In genomic region chr4:89837385-89837995, GRCh38 we compare ENCODE assay signal across 8 cellular contexts. TPM values are rescaled to one million over a fixed set of nuclear protein-coding genes. Genes with fewer than 3 reads are reported as not detected.
DNase-seq lines count a peak whose midpoint lies in the region; ATAC-seq, FAIRE-seq and TF ChIP-seq lines count a peak whose summit lies in the region.

No MANE protein-coding gene starts in this region.

- CTCF ChIA-PET in HCT116 (lab: Charles Lee) = no interaction called here

- no peaks in the 10 kb centered on the region for H3F3A ChIP-seq in smooth muscle cell (ENCODE audit: low read depth)

- H3K4me2 ChIP-seq in HCT116 (ENCODE audit: low read length) (peak overlapping the region; percentile 84), keratinocyte (ENCODE audit: control insufficient read depth, extremely low read depth, insufficient read depth, low read depth, low read length) (peak overlapping the region; percentile 94), smooth muscle cell (peak overlapping the region; percentile 95)

- peak; percentile 89 for FAIRE-seq in D721Med (lab: Jason Lieb, UNC)
- peak; percentile 90 for FAIRE-seq in keratinocyte (lab: Jason Lieb, UNC)

- TF ChIP-seq POLR2A in HCT116 (IDR thresholded peaks at IDR 0.05; ENCODE audit: borderline replicate concordance, extremely low read depth, insufficient read depth, insufficient read length) = no peak

- no peak for TF ChIP-seq RAD21 in HCT116 (IDR thresholded peaks at IDR 0.05; ENCODE audit: low read depth)

- BruUV-seq in HCT116 (replicated peaks; lab: Mats Ljungman, UMichigan) = no TSS peak

- H3K4me1 ChIP-seq in HCT116 (ENCODE audit: control insufficient read depth in 1 of 2, insufficient read depth in 2 of 2, low read length in 2 of 2) (peaks cover 0 to 14% of the 10 kb centered on the region in 2 experiments; a peak in 1 of 4 replicates), keratinocyte (ENCODE audit: control insufficient read depth, extremely low read depth, insufficient read depth, low read length) (peaks cover 12% of the 10 kb centered on the region), smooth muscle cell (ENCODE audit: low read depth) (peaks cover 9% of the 10 kb centered on the region)

- no peaks in the 10 kb centered on the region for H3K9me3 ChIP-seq in HCT116 (ENCODE audit: control insufficient read depth in 1 of 2, insufficient read depth in 1 of 2, low read depth in 1 of 2, low read length in 2 of 2)
- no peaks in the 10 kb centered on the region for H3K9me3 ChIP-seq in keratinocyte (ENCODE audit: control insufficient read depth, low read depth, low read length)
- H3K9me3 ChIP-seq in smooth muscle cell (replicated peaks; ENCODE audit: low read depth) = no peaks in the 10 kb centered on the region

- H3K36me3 ChIP-seq in HCT116 (ENCODE audit: control insufficient read depth in 1 of 2, insufficient read depth in 2 of 2, low read length in 2 of 2) = no peaks in the 10 kb centered on the region
- H3K36me3 ChIP-seq in keratinocyte (ENCODE audit: control insufficient read depth in 2 of 2, extremely low read depth in 1 of 2, insufficient read depth in 2 of 2, low read length in 2 of 2) = peaks cover 0 to 4% of the 10 kb centered on the region in 2 experiments
- H3K36me3 ChIP-seq in smooth muscle cell (ENCODE audit: low read depth) = no peaks in the 10 kb centered on the region

- ATAC-seq in HCT116 = peak; percentile 79

- peak overlapping the region; percentile 47 to 60 for H3K4me3 ChIP-seq in HCT116 (replicated peaks in 1 of 2; ENCODE audit: low read depth in 1 of 2, low read length in 2 of 2)
- peak overlapping the region; percentile 58 for H3K4me3 ChIP-seq in choroid plexus epithelial cell (ENCODE audit: low read depth, low read length)
- peak overlapping the region; percentile 82 to 97 (median 87) for H3K4me3 ChIP-seq in keratinocyte (ENCODE audit: control insufficient read depth in 2 of 3, extremely low read depth in 1 of 3, insufficient read depth in 2 of 3, low read depth in 1 of 3, low read length in 3 of 3)
- H3K4me3 ChIP-seq in smooth muscle cell = peak overlapping the region; percentile 72

- H3K9me1 ChIP-seq in keratinocyte (ENCODE audit: control insufficient read depth, extremely low read depth, insufficient read depth, low read length) = no peaks in the 10 kb centered on the region

- TF ChIP-seq CTCF in D721Med (IDR thresholded peaks at IDR 0.05; ENCODE audit: insufficient read depth, missing control alignments) = peak; percentile 32
- TF ChIP-seq CTCF in HCT116 (IDR thresholded peaks at IDR 0.05 in 2 of 3, conservative IDR thresholded peaks at IDR 0.05 in 1 of 3; ENCODE audit: borderline replicate concordance in 1 of 3, insufficient read depth in 1 of 3, low read depth in 2 of 3, low read length in 2 of 3) = peak in 1 of 3 experiments; percentile 30; a peak in 2 of 6 replicates
- peak; percentile 11 for TF ChIP-seq CTCF in choroid plexus epithelial cell (conservative IDR thresholded peaks at IDR 0.05; ENCODE audit: low read depth, low read length)
- TF ChIP-seq CTCF in keratinocyte (optimal IDR thresholded peaks at IDR 0.05 in 1 of 3, IDR thresholded peaks at IDR 0.05 in 1 of 3, conservative IDR thresholded peaks at IDR 0.05 in 1 of 3; ENCODE audit: extremely low read depth in 1 of 3, insufficient read depth in 2 of 3, low read length in 3 of 3) = peak in 2 of 3 experiments; percentile 42 to 53
- TF ChIP-seq CTCF in smooth muscle cell (IDR thresholded peaks at IDR 0.05; ENCODE audit: borderline replicate concordance, insufficient read depth, poor library complexity, severe bottlenecking) = peak; percentile 5

- H3K27ac ChIP-seq in HCT116 (ENCODE audit: low read depth, low read length) (no peak overlapping the region), keratinocyte (ENCODE audit: control insufficient read depth, insufficient read depth, low read length) (peak overlapping the region; percentile 63), smooth muscle cell (ENCODE audit: low read depth) (no peak overlapping the region)

- no peaks in the 10 kb centered on the region for H3K79me2 ChIP-seq in HCT116 (ENCODE audit: insufficient read depth, low read length)
- peaks cover 15% of the 10 kb centered on the region for H3K79me2 ChIP-seq in keratinocyte (ENCODE audit: control insufficient read depth, insufficient read depth, low read length)
- no peaks in the 10 kb centered on the region for H3K79me2 ChIP-seq in smooth muscle cell (ENCODE audit: low read depth)

- POLR2A ChIA-PET in HCT116 (lab: Charles Lee) = no interaction called here

- 2% methylated on average over 24 of the region's 30 CpGs for WGBS in smooth muscle cell (ENCODE audit: low lambda C conversion rate)

- H3K9me2 ChIP-seq in HCT116 (ENCODE audit: insufficient read depth) = no peaks in the 10 kb centered on the region

- H2AFZ ChIP-seq in HCT116 (ENCODE audit: low read depth, low read length, poor library complexity, severe bottlenecking) = peak overlapping the region; percentile 96
- peak overlapping the region; percentile 97 for H2AFZ ChIP-seq in keratinocyte (ENCODE audit: control insufficient read depth, low read length)
- H2AFZ ChIP-seq in smooth muscle cell (ENCODE audit: low read depth) = peak overlapping the region; percentile 98

- dilution Hi-C loops in keratinocyte (cut with MboI; ENCODE audit: extremely low pct_ligation_motif_present, low sequenced_read_pairs) = no loop called here

- H3K9ac ChIP-seq in HCT116 (ENCODE audit: low read length) = no peak overlapping the region
- H3K9ac ChIP-seq in keratinocyte (ENCODE audit: control insufficient read depth, extremely low read depth, insufficient read depth, low read length) = peak overlapping the region; percentile 69
- H3K9ac ChIP-seq in smooth muscle cell (ENCODE audit: low read depth) = peak overlapping the region; percentile 23

- intact Hi-C loops in HCT116 (cut with micrococcal nuclease) = no loop called here

- RAD21 ChIA-PET in HCT116 (lab: Charles Lee; ENCODE audit: low non-redundant PET in 1 of 2, low total read pairs in 2 of 2, uncharacterized antibody in 2 of 2, unreplicated experiment in 2 of 2) = no interaction called here

- DNase-seq in D721Med (ENCODE audit: insufficient read length, low spot score) (peak; percentile 23), HCT116 (ENCODE audit: low read depth, low spot score) (no peak), SK-N-DZ (ENCODE audit: low spot score) (peak; percentile 90), choroid plexus epithelial cell (ENCODE audit: low read depth) (peak; percentile 37), keratinocyte (ENCODE audit: low read depth, low spot score) (peak; percentile 11), smooth muscle cell (lab: John Stamatoyannopoulos, UW; ENCODE audit: unreplicated experiment) (peak; percentile 50), LoVo (ENCODE audit: low spot score) (no peak), 8988T (no peak)

- no peaks in the 10 kb centered on the region for H3K27me3 ChIP-seq in HCT116 (ENCODE audit: insufficient read depth, low read length)
- no peaks in the 10 kb centered on the region for H3K27me3 ChIP-seq in keratinocyte (ENCODE audit: control insufficient read depth, extremely low read depth, insufficient read depth, low read length)
- H3K27me3 ChIP-seq in smooth muscle cell (ENCODE audit: low read depth) = peaks cover 28% of the 10 kb centered on the region

- H4K20me1 ChIP-seq in HCT116 (ENCODE audit: insufficient read depth) = no peaks in the 10 kb centered on the region
- H4K20me1 ChIP-seq in keratinocyte (ENCODE audit: control insufficient read depth, extremely low read depth, insufficient read depth, low read length) = no peaks in the 10 kb centered on the region
- H4K20me1 ChIP-seq in smooth muscle cell (ENCODE audit: low read depth) = no peaks in the 10 kb centered on the region

TF ChIP-seq in HCT116, 20 proteins besides CTCF, POLR2A, EP300 and RAD21 (continues in another document):
- TF ChIP-seq SIN3A (IDR thresholded peaks at IDR 0.05; ENCODE audit: low read depth) (no peak), CBX3 (IDR thresholded peaks at IDR 0.05; ENCODE audit: low read depth) (no peak)

RNA-seq across cellular contexts. Expression of gene SNCA, which starts 0.5 kb away (rescaled TPM):
- total RNA-seq in HCT116 (2021; ENCODE audit: unreplicated experiment) (1.0 TPM), smooth muscle cell (0.13 and 0.22 TPM in 2 replicates)
- polyA plus RNA-seq in HCT116 (2012) = 0.49 and 0.82 TPM in 2 replicates
- 16.6 and 23.7 TPM in 2 replicates for polyA plus RNA-seq in SK-N-DZ (2014; cell fraction: cytosol; rRNA removed)
- polyA plus RNA-seq in SK-N-DZ (2014; cell fraction: nucleus; rRNA removed) = 10.0 and 16.9 TPM in 2 replicates
- polyA plus RNA-seq in keratinocyte (39.7 to 71.0 TPM (median 61.3 TPM) in 3 replicates), smooth muscle cell (1.7 and 3.2 TPM in 2 replicates)
- 12.2 TPM for polyA plus RNA-seq in keratinocyte (2011; ENCODE audit: low read depth)
- polyA plus RNA-seq in keratinocyte (2011; cell fraction: cytosol; rRNA removed) = 45.6 and 69.7 TPM in 2 replicates
- polyA plus RNA-seq in keratinocyte (2011; cell fraction: nucleus; rRNA removed) = 41.5 and 44.6 TPM in 2 replicates
- polyA plus RNA-seq in keratinocyte (2012; ENCODE audit: low replicate concordance) = 18.3 and 64.7 TPM in 2 replicates
- 7.8 to 32.1 TPM (median 13.7 TPM) in 3 replicates for polyA minus RNA-seq in keratinocyte
- polyA minus RNA-seq in keratinocyte (2011; cell fraction: cytosol; rRNA and poly(A)+ RNA removed) = 16.7 TPM
- 14.4 and 32.3 TPM in 2 replicates for polyA minus RNA-seq in keratinocyte (2011; cell fraction: nucleus; rRNA and poly(A)+ RNA removed)

RNA-seq across cellular contexts. Expression of gene MMRN1, which starts 57.2 kb away (rescaled TPM):
- total RNA-seq in HCT116 (2021; ENCODE audit: unreplicated experiment) (0.12 TPM), smooth muscle cell (0.04 TPM in 1 of 2 replicates, not detected in the other)
- 0.01 and 0.04 TPM in 2 replicates for polyA plus RNA-seq in HCT116 (2012)
- polyA plus RNA-seq in SK-N-DZ (2014; cell fraction: cytosol; rRNA removed) = 0.05 and 0.09 TPM in 2 replicates
- polyA plus RNA-seq in SK-N-DZ (2014; cell fraction: nucleus; rRNA removed) = 1.2 TPM in 1 of 2 replicates, not detected in the other
- polyA plus RNA-seq in keratinocyte (not detected in 3 replicates), smooth muscle cell (not detected in 2 replicates)
- polyA plus RNA-seq in keratinocyte (2011; ENCODE audit: low read depth) = 0.85 TPM
- polyA plus RNA-seq in keratinocyte (2011; cell fraction: cytosol; rRNA removed) = not detected in 2 replicates
- not detected in 2 replicates for polyA plus RNA-seq in keratinocyte (2011; cell fraction: nucleus; rRNA removed)
- 0.11 TPM in 1 of 2 replicates, not detected in the other for polyA plus RNA-seq in keratinocyte (2012; ENCODE audit: low replicate concordance)
- not detected in 3 replicates for polyA minus RNA-seq in keratinocyte
- not detected for polyA minus RNA-seq in keratinocyte (2011; cell fraction: cytosol; rRNA and poly(A)+ RNA removed)
- polyA minus RNA-seq in keratinocyte (2011; cell fraction: nucleus; rRNA and poly(A)+ RNA removed) = not detected in 2 replicates

Comparison
In these comparisons a context has a peak if more than half of its experiments do, and no peak if none do; other contexts are left out.
1. DNase-seq: peak in D721Med (single experiment), SK-N-DZ (single experiment), choroid plexus epithelial cell (single experiment), keratinocyte (single experiment) and smooth muscle cell (single experiment); none in HCT116 (single experiment), LoVo (single experiment) and 8988T (single experiment).
2. Peak in every context shown above with its lines, with median percentiles within 50 percentile points of each other: H2AFZ ChIP-seq, H3K4me2 ChIP-seq and H3K4me3 ChIP-seq.